16 cellular contexts compared by ENCODE assay signal in genomic region chr2:61950133-61950560, GRCh38. TPM values are rescaled to one million over a fixed set of nuclear protein-coding genes. Genes with fewer than 3 reads are reported as not detected.
A peak's percentile ranks its signal among the peaks of the same experiment; 100 is the strongest.
DNase-seq lines count a peak whose midpoint lies in the region; ATAC-seq, FAIRE-seq and TF ChIP-seq lines count a peak whose summit lies in the region.
"Had no signal": no experiment of that assay in that cellular context is flagged by ENCODE, and none has a peak within 500 bp of the region (broad histone marks: within the 10 kb centered on the region; RNA-seq: fewer than 3 reads in every experiment).

No MANE protein-coding gene starts in this region.

- no peak overlapping the region for H3K4me3 Mint-ChIP-seq in astrocyte (ENCODE audit: unreplicated experiment)
- no peak overlapping the region for H3K4me3 Mint-ChIP-seq in stimulated activated naive CD8-positive, alpha-beta T cell treated with anti-CD3 and anti-CD28 coated beads, Interleukin-15, amount 100 ng/mL, for 72 hours
- H3K4me3 Mint-ChIP-seq: activated CD4-positive, alpha-beta T cell treated with anti-CD3 and anti-CD28 coated beads for 36 hours; activated naive CD8-positive, alpha-beta T cell treated with anti-CD3 and anti-CD28 coated beads, Interleukin-2, amount 50 U/mL, for 24 hours had no signal

- H3K36me3 Mint-ChIP-seq in astrocyte (ENCODE audit: low read depth, unreplicated experiment): peaks cover 2% of the 10 kb centered on the region

- H3K36me3 ChIP-seq in astrocyte (ENCODE audit: insufficient read depth, low read length): no peaks in the 10 kb centered on the region
- H3K36me3 ChIP-seq in subcutaneous abdominal adipose tissue (ENCODE audit: control insufficient read depth in 5 of 5, insufficient read depth in 5 of 5, low read length in 5 of 5): no peaks in the 10 kb centered on the region
- no peaks in the 10 kb centered on the region for H3K36me3 ChIP-seq in small intestine (ENCODE audit: control insufficient read depth in 2 of 2, insufficient read depth in 2 of 2, low read length in 2 of 2)
- H3K36me3 ChIP-seq: HAP-1 had no signal

- peak overlapping the region; percentile 4 for H3K4me2 ChIP-seq in astrocyte (ENCODE audit: low read length)

- H3K9ac ChIP-seq in astrocyte (ENCODE audit: low read length) (no peak overlapping the region), subcutaneous abdominal adipose tissue (ENCODE audit: low read length in 5 of 5) (no peak overlapping the region)

- H3K27ac ChIP-seq in astrocyte (ENCODE audit: low read depth, low read length) (no peak overlapping the region), subcutaneous abdominal adipose tissue (ENCODE audit: low read depth, low read length) (peak overlapping the region; percentile 34), small intestine (ENCODE audit: low read depth in 1 of 2, low read length in 1 of 2) (no peak overlapping the region)

- H3K4me1 ChIP-seq in astrocyte (ENCODE audit: insufficient read depth, low read length) (peaks cover 3% of the 10 kb centered on the region), subcutaneous abdominal adipose tissue (ENCODE audit: control insufficient read depth in 5 of 5, insufficient read depth in 5 of 5, low read length in 5 of 5) (peaks cover 0 to 18% (median 7%) of the 10 kb centered on the region in 5 donors), small intestine (ENCODE audit: control insufficient read depth in 2 of 2, insufficient read depth in 1 of 2, low read depth in 1 of 2, low read length in 1 of 2) (no peaks in the 10 kb centered on the region)

- H3K9me3 ChIP-seq in astrocyte (ENCODE audit: insufficient read depth, low read depth, low read length) (peaks cover 7% of the 10 kb centered on the region), subcutaneous abdominal adipose tissue (ENCODE audit: control insufficient read depth in 5 of 5, low read length in 5 of 5) (peaks cover 0 to 6% (median 0%) of the 10 kb centered on the region in 5 donors), small intestine (ENCODE audit: control insufficient read depth, low read depth) (no peaks in the 10 kb centered on the region)

- H4K20me1 ChIP-seq in astrocyte (ENCODE audit: insufficient read depth, low read length): no peaks in the 10 kb centered on the region

- H3K4me3 ChIP-seq in astrocyte (ENCODE audit: insufficient read depth, low read depth, low read length) (no peak overlapping the region), subcutaneous abdominal adipose tissue (ENCODE audit: low read depth in 1 of 5, low read length in 5 of 5) (peak overlapping the region in 1 of 5 donors; percentile 11), small intestine (ENCODE audit: low read depth in 1 of 2, low read length in 2 of 2) (no peak overlapping the region)
- H3K4me3 ChIP-seq: HAP-1 had no signal

- FAIRE-seq in GM19239 (lab: Jason Lieb, UNC): peak; percentile 48
- no peak for FAIRE-seq in astrocyte (lab: Jason Lieb, UNC)
- FAIRE-seq in small intestine (lab: Jason Lieb, UNC): no peak
- FAIRE-seq: endometrium had no signal

- ATAC-seq in GM19452 (IDR thresholded peaks at IDR 0.05; ENCODE audit: unreplicated experiment) (no peak), HG03378 (IDR thresholded peaks at IDR 0.05; ENCODE audit: unreplicated experiment) (no peak)
- no peak for ATAC-seq in stimulated activated naive CD8-positive, alpha-beta T cell treated with anti-CD3 and anti-CD28 coated beads, Interleukin-15, amount 100 ng/mL, for 72 hours
- ATAC-seq: activated CD4-positive, alpha-beta T cell treated with anti-CD3 and anti-CD28 coated beads for 36 hours; activated naive CD8-positive, alpha-beta T cell treated with anti-CD3 and anti-CD28 coated beads, Interleukin-2, amount 50 U/mL, for 24 hours had no signal

- TF ChIP-seq CTCF in astrocyte (IDR thresholded peaks at IDR 0.05; ENCODE audit: insufficient read depth, low read depth, low read length): no peak

- H3K4me1 Mint-ChIP-seq in astrocyte (ENCODE audit: low read depth, unreplicated experiment): peaks cover 17% of the 10 kb centered on the region
- H3K4me1 Mint-ChIP-seq in stimulated activated naive CD8-positive, alpha-beta T cell treated with anti-CD3 and anti-CD28 coated beads, Interleukin-15, amount 100 ng/mL, for 72 hours: no peaks in the 10 kb centered on the region
- H3K4me1 Mint-ChIP-seq: activated CD4-positive, alpha-beta T cell treated with anti-CD3 and anti-CD28 coated beads for 36 hours had no signal

- 62 to 82% (median 74%) methylated on average over 2 of the region's 2 CpGs for WGBS in small intestine, 3 donors

- no peaks in the 10 kb centered on the region for H3K27me3 Mint-ChIP-seq in astrocyte (ENCODE audit: low read depth, unreplicated experiment)
- H3K27me3 Mint-ChIP-seq in stimulated activated naive CD8-positive, alpha-beta T cell treated with anti-CD3 and anti-CD28 coated beads, Interleukin-15, amount 100 ng/mL, for 72 hours: no peaks in the 10 kb centered on the region
- H3K27me3 Mint-ChIP-seq: activated CD4-positive, alpha-beta T cell treated with anti-CD3 and anti-CD28 coated beads for 36 hours; activated naive CD8-positive, alpha-beta T cell treated with anti-CD3 and anti-CD28 coated beads, Interleukin-2, amount 50 U/mL, for 24 hours had no signal

- H3K79me2 ChIP-seq in astrocyte (ENCODE audit: insufficient read depth, low read length): no peaks in the 10 kb centered on the region

- no peak for DNase-seq in GM19239 (ENCODE audit: insufficient read length, low spot score)
- DNase-seq in astrocyte (ENCODE audit: low read depth): no peak
- peak; percentile 44 for DNase-seq in iris pigment epithelial cell (ENCODE audit: low read depth)
- DNase-seq in small intestine: no peak
- DNase-seq in stimulated activated naive CD8-positive, alpha-beta T cell treated with anti-CD3 and anti-CD28 coated beads, Interleukin-15, amount 100 ng/mL, for 72 hours: no peak
- DNase-seq: activated CD4-positive, alpha-beta T cell treated with anti-CD3 and anti-CD28 coated beads for 36 hours; activated naive CD8-positive, alpha-beta T cell treated with anti-CD3 and anti-CD28 coated beads, Interleukin-2, amount 50 U/mL, for 24 hours; Karpas-422; NCI-H1105; NCI-H774; stimulated activated naive CD4-positive, alpha-beta T cell treated with Interleukin-2 at 50 U/mL for 16 hours had no signal

- no peak overlapping the region for H2AFZ ChIP-seq in astrocyte (ENCODE audit: low read depth, low read length)

- no peaks in the 10 kb centered on the region for H3K27me3 ChIP-seq in astrocyte (ENCODE audit: insufficient read depth, low read length)
- H3K27me3 ChIP-seq in subcutaneous abdominal adipose tissue (ENCODE audit: control insufficient read depth in 5 of 5, insufficient read depth in 4 of 5, low read length in 5 of 5): no peaks in the 10 kb centered on the region
- no peaks in the 10 kb centered on the region for H3K27me3 ChIP-seq in small intestine (ENCODE audit: control insufficient read depth in 2 of 2, insufficient read depth in 2 of 2, low read length in 2 of 2)

- peaks cover 4% of the 10 kb centered on the region for H3K9me3 Mint-ChIP-seq in astrocyte (ENCODE audit: unreplicated experiment)
- no peaks in the 10 kb centered on the region for H3K9me3 Mint-ChIP-seq in stimulated activated naive CD8-positive, alpha-beta T cell treated with anti-CD3 and anti-CD28 coated beads, Interleukin-15, amount 100 ng/mL, for 72 hours
- H3K9me3 Mint-ChIP-seq: activated naive CD8-positive, alpha-beta T cell treated with anti-CD3 and anti-CD28 coated beads, Interleukin-2, amount 50 U/mL, for 24 hours had no signal

- no peak overlapping the region for H3K27ac Mint-ChIP-seq in astrocyte (ENCODE audit: unreplicated experiment)
- no peak overlapping the region for H3K27ac Mint-ChIP-seq in stimulated activated naive CD8-positive, alpha-beta T cell treated with anti-CD3 and anti-CD28 coated beads, Interleukin-15, amount 100 ng/mL, for 72 hours
- H3K27ac Mint-ChIP-seq: activated CD4-positive, alpha-beta T cell treated with anti-CD3 and anti-CD28 coated beads for 36 hours; activated naive CD8-positive, alpha-beta T cell treated with anti-CD3 and anti-CD28 coated beads, Interleukin-2, amount 50 U/mL, for 24 hours had no signal

RNA-seq across cellular contexts. Expression of gene COMMD1, which starts 44.7 kb away (rescaled TPM):
- 30.3 and 32.0 TPM in 2 replicates for total RNA-seq in astrocyte
- polyA plus RNA-seq in small intestine: 10 to 100 TPM; 29.1 to 45.4 (median 40.0) TPM
